ENCODE assay signal across 36 cellular contexts in the genomic region with DNA sequence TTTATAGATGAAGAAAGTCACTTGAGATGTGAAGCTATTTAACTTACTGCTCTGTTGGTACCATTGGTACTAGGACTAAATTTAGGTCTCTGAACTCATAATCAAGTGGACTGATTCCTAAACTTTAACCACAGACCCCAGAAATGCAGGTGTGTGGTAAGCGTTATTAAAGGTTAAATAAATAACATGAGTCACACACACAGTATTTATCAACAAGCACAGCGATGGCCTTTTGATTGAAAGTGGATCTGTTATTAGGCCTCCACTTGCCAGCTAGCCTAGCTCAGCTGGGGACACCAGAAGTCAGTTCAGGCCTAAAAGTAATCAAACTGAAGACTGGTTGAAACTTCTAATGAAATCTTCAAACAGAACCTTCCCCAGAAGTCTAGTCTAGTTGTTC.
"Had no signal": no experiment of that assay in that cellular context is flagged by ENCODE, and none has a peak within 500 bp of the region (broad histone marks: within the 10 kb centered on the region; RNA-seq: fewer than 3 reads in every experiment).

No MANE protein-coding gene starts in this region.

- H3K36me3 ChIP-seq: MG63 had no signal

- H3K4me3 ChIP-seq: MG63 had no signal

- DNase-seq: Karpas-422, Kasumi-1, MG63, MM.1S, MV-4-11, NCI-H1048, NCI-H1092, NCI-H1092 treated with DMSO at 0.1 percent for 48 hours, NCI-H1105, NCI-H1105 treated with DMSO at 0.1 percent for 48 hours, NCI-H1417, NCI-H1417 treated with DMSO at 0.1 percent for 48 hours, NCI-H1436, NCI-H1436 treated with DMSO at 0.1 percent for 48 hours, NCI-H146, NCI-H1694, NCI-H1694 treated with DMSO at 0.1 percent for 48 hours, NCI-H187, NCI-H187 treated with DMSO at 0.1 percent for 48 hours, NCI-H1930, NCI-H2029, NCI-H2029 treated with DMSO at 0.1 percent for 48 hours, NCI-H2081, NCI-H2081 treated with DMSO at 0.1 percent for 48 hours, NCI-H2107, NCI-H2171, NCI-H2171 treated with DMSO at 0.1 percent for 48 hours, NCI-H2227 treated with DMSO at 0.1 percent for 48 hours, NCI-H226, NCI-H345, NCI-H446, NCI-H446 treated with DMSO at 0.1 percent for 48 hours, NCI-H510A, NCI-H510A treated with DMSO at 0.1 percent for 48 hours, NCI-H524, NCI-H524 treated with DMSO at 0.1 percent for 48 hours had no signal
